8 cellular contexts compared by ENCODE assay signal in genomic region chrX:2609431-2610238, GRCh38.
DNase-seq lines count a peak whose midpoint lies in the region; ATAC-seq and TF ChIP-seq lines count a peak whose summit lies in the region.

No MANE protein-coding gene starts in this region.

- peak; percentile 14 for ATAC-seq in GM18499 (IDR thresholded peaks at IDR 0.05; ENCODE audit: insufficient read depth, unreplicated experiment)
- ATAC-seq in HG03378 (IDR thresholded peaks at IDR 0.05; ENCODE audit: unreplicated experiment): peak; percentile 24
- no peak for ATAC-seq in aorta (ENCODE audit: low FRiP score)

- H3K9me3 ChIP-seq in aorta (ENCODE audit: control insufficient read depth, low read length): no peaks in the 10 kb centered on the region

- WGBS in aorta, 2 donors: 1% methylated on average over 33 to 44 of the region's 44 CpGs

- H3K4me3 ChIP-seq in astrocyte of the cerebellum (ENCODE audit: low read depth, low read length): peak overlapping the region; percentile 65
- H3K4me3 ChIP-seq in aorta (ENCODE audit: low read length in 2 of 2): peak overlapping the region; percentile 33 to 83

- no peaks in the 10 kb centered on the region for H3K36me3 ChIP-seq in aorta (ENCODE audit: control insufficient read depth in 1 of 2, insufficient read depth in 2 of 2, low read length in 1 of 2)

- intact Hi-C loops in aorta (cut with DNase I): loop anchor here in 1 of 2 donors (10.0 kb wide), 1 partner anchor 85 kb away; the partner anchor contains the start of gene CD99

- no peak for DNase-seq in astrocyte of the cerebellum (ENCODE audit: low read depth)
- DNase-seq in lung microvascular endothelial cell (ENCODE audit: low read depth in 2 of 2): peak; percentile 8 to 31
- no peak for DNase-seq in aorta
- DNase-seq in H4 (ENCODE audit: low spot score): no peak
- no peak for DNase-seq in GM19238 (ENCODE audit: insufficient read length, low spot score)
- no peak for DNase-seq in SIG-M5 treated with dmso at 0.1 percent for 504 hours (lab: John Stamatoyannopoulos, UW; ENCODE audit: unreplicated experiment)

- H3K4me1 ChIP-seq in aorta (ENCODE audit: control insufficient read depth in 1 of 2, insufficient read depth in 2 of 2, low read length in 2 of 2): no peaks in the 10 kb centered on the region

- TF ChIP-seq CTCF in astrocyte of the cerebellum (IDR thresholded peaks at IDR 0.05; ENCODE audit: low read depth, low read length, missing control alignments): no peak

- no peak overlapping the region for H3K27ac ChIP-seq in aorta (ENCODE audit: low read depth in 1 of 2, low read length in 2 of 2)

- in situ Hi-C loops in astrocyte of the cerebellum (cut with HindIII; ENCODE audit: low sequenced_read_pairs): no loop called here

- no peaks in the 10 kb centered on the region for H3K27me3 ChIP-seq in aorta (ENCODE audit: control insufficient read depth in 1 of 2, insufficient read depth in 2 of 2, low read length in 1 of 2)

Comparison
In these comparisons a context has a peak if more than half of its experiments do, and no peak if none do; other contexts are left out.
1. DNase-seq: peak in lung microvascular endothelial cell (2 of 2); none in astrocyte of the cerebellum (single experiment), aorta (0 of 2), H4 (single experiment), GM19238 (single experiment) and SIG-M5 treated with dmso at 0.1 percent for 504 hours (single experiment).